8 cellular contexts compared by ENCODE assay signal in genomic region chr7:101688183-101688831, GRCh38. TPM values are rescaled to one million over a fixed set of nuclear protein-coding genes. Genes with fewer than 3 reads are reported as not detected.
DNase-seq lines count a peak whose midpoint lies in the region; ATAC-seq and TF ChIP-seq lines count a peak whose summit lies in the region.

No MANE protein-coding gene starts in this region.

- no peak overlapping the region for H3K27ac Mint-ChIP-seq in activated CD8-positive, alpha-beta memory T cell treated with anti-CD3 and anti-CD28 coated beads, Interleukin-2, amount 10 ng/mL, durations not matched to agents 7 days and 5 days

- H3K4me1 ChIP-seq in mucosa of descending colon (ENCODE audit: low read depth): peaks cover 9% of the 10 kb centered on the region

- intact Hi-C loops in mucosa of descending colon (cut with DNase I, micrococcal nuclease): loop anchor here in 1 of 2 donors (5.0 to 10.0 kb wide), 2 partner anchors 126 to 549 kb away; partner anchors contain the start of gene CUX1

- no peak overlapping the region for H3K4me3 Mint-ChIP-seq in activated CD8-positive, alpha-beta memory T cell treated with anti-CD3 and anti-CD28 coated beads, Interleukin-2, amount 10 ng/mL, durations not matched to agents 7 days and 5 days

- H3K36me3 Mint-ChIP-seq in activated CD8-positive, alpha-beta memory T cell treated with anti-CD3 and anti-CD28 coated beads, Interleukin-2, amount 10 ng/mL, durations not matched to agents 7 days and 5 days: no peaks in the 10 kb centered on the region

- DNase-seq in GDM1 (lab: John Stamatoyannopoulos, UW) (peak; percentile 72), NOMO-1 (lab: John Stamatoyannopoulos, UW; ENCODE audit: unreplicated experiment in 2 of 2) (peak; percentile 58 to 80), epidermal melanocyte (ENCODE audit: insufficient read length, low spot score) (peak; percentile 57), mucosa of descending colon (peak; percentile 81 to 91 (median 88))
- peak; percentile 84 for DNase-seq in activated CD8-positive, alpha-beta memory T cell treated with anti-CD3 and anti-CD28 coated beads, Interleukin-2, amount 10 ng/mL, durations not matched to agents 7 days and 5 days
- peak; percentile 53 to 65 for DNase-seq in stimulated activated CD8-positive, alpha-beta memory T cell treated with anti-CD3 and anti-CD28 coated beads, Interleukin-4, amount 100 ng/mL, for 4 hours (ENCODE audit: low read depth in 2 of 2, low spot score in 1 of 2)

- no peaks in the 10 kb centered on the region for H3K36me3 ChIP-seq in mucosa of descending colon (ENCODE audit: low read depth)

- no peaks in the 10 kb centered on the region for H3K9me3 ChIP-seq in mucosa of descending colon

- H3K4me3 ChIP-seq in mucosa of descending colon: no peak overlapping the region

- ATAC-seq in HG02943 (IDR thresholded peaks at IDR 0.05; ENCODE audit: low read depth, unreplicated experiment) (peak; percentile 69), mucosa of descending colon (peak; percentile 73), GM18517 (IDR thresholded peaks at IDR 0.05; ENCODE audit: unreplicated experiment) (no peak)
- peak; percentile 94 for ATAC-seq in activated CD8-positive, alpha-beta memory T cell treated with anti-CD3 and anti-CD28 coated beads, Interleukin-2, amount 10 ng/mL, durations not matched to agents 7 days and 5 days

- H3K27me3 Mint-ChIP-seq in activated CD8-positive, alpha-beta memory T cell treated with anti-CD3 and anti-CD28 coated beads, Interleukin-2, amount 10 ng/mL, durations not matched to agents 7 days and 5 days: no peaks in the 10 kb centered on the region

- peak; percentile 96 for TF ChIP-seq CTCF in mucosa of descending colon (IDR thresholded peaks at IDR 0.05)

- CTCF ChIA-PET in activated CD8-positive, alpha-beta memory T cell treated with anti-CD3 and anti-CD28 coated beads, Interleukin-2, amount 10 ng/mL, durations not matched to agents 7 days and 5 days (lab: Charles Lee): interaction anchor here (0.8 to 2.0 kb wide), 15 partner anchors 10 to 549 kb away, joined by 3 to 15 read pairs (median 4); partner anchors contain the start of gene CUX1

- H3K9me3 Mint-ChIP-seq in activated CD8-positive, alpha-beta memory T cell treated with anti-CD3 and anti-CD28 coated beads, Interleukin-2, amount 10 ng/mL, durations not matched to agents 7 days and 5 days (ENCODE audit: low read depth): no peaks in the 10 kb centered on the region

- H3K4me1 Mint-ChIP-seq in activated CD8-positive, alpha-beta memory T cell treated with anti-CD3 and anti-CD28 coated beads, Interleukin-2, amount 10 ng/mL, durations not matched to agents 7 days and 5 days: peaks cover 4% of the 10 kb centered on the region

RNA-seq across cellular contexts. Expression of gene MYL10, which starts 59.2 kb away (rescaled TPM):
- not detected for total RNA-seq in activated CD8-positive, alpha-beta memory T cell treated with anti-CD3 and anti-CD28 coated beads, Interleukin-2, amount 10 ng/mL, durations not matched to agents 7 days and 5 days
- total RNA-seq in mucosa of descending colon: not detected
